Comparison of ENCODE assay signal across 8 cellular contexts in genomic region chr9:133701981-133702797, GRCh38. TPM values are rescaled to one million over a fixed set of nuclear protein-coding genes. Genes with fewer than 3 reads are reported as not detected.
A peak's percentile ranks its signal among the peaks of the same experiment; 100 is the strongest.
DNase-seq lines count a peak whose midpoint lies in the region; ATAC-seq and TF ChIP-seq lines count a peak whose summit lies in the region.

No MANE protein-coding gene starts in this region.

- H3K36me3 Mint-ChIP-seq in CD4-positive, alpha-beta T cell (ENCODE audit: low read depth) = peaks cover 7% of the 10 kb centered on the region
- H3K36me3 Mint-ChIP-seq in WTC11 (no peaks in the 10 kb centered on the region), chondrocyte (ENCODE audit: low read depth) (peaks cover 1% of the 10 kb centered on the region)
- H3K36me3 Mint-ChIP-seq in naive thymus-derived CD8-positive, alpha-beta T cell = peaks cover 0 to 2% (median 0%) of the 10 kb centered on the region in 3 donors

- POLR2A ChIA-PET in CD4-positive, alpha-beta T cell (lab: Charles Lee) = interaction anchor here (0.6 to 5.4 kb wide), 18 partner anchors 7 to 1461 kb away, joined by 3 to 104 read pairs (median 6); partner anchors contain the start of gene SETX
- POLR2A ChIA-PET in WTC11 (lab: Charles Lee) = no interaction called here
- POLR2A ChIA-PET in naive thymus-derived CD8-positive, alpha-beta T cell (lab: Charles Lee) = interaction anchor here (0.9 to 5.4 kb wide), 11 partner anchors 10 to 671 kb away, joined by 3 to 131 read pairs (median 3); partner anchors contain the start of genes FAM163B and GTF3C5

- intact Hi-C loops in CD4-positive, alpha-beta T cell (cut with DNase I, micrococcal nuclease) = loop anchor here in 1 of 2 experiments (1.0 to 2.0 kb wide), 3 partner anchors 19 to 45 kb away; no protein-coding TSS in a partner anchor

- peaks cover 85% of the 10 kb centered on the region for H3K4me1 Mint-ChIP-seq in CD4-positive, alpha-beta T cell (ENCODE audit: low read depth)
- H3K4me1 Mint-ChIP-seq in WTC11 (peaks cover 4% of the 10 kb centered on the region; the same call in 1 of the 2 replicates), chondrocyte (ENCODE audit: low read depth) (peaks cover 5% of the 10 kb centered on the region)
- peaks cover 21 to 60% (median 48%) of the 10 kb centered on the region in 4 donors for H3K4me1 Mint-ChIP-seq in naive thymus-derived CD8-positive, alpha-beta T cell

- H3K9me3 Mint-ChIP-seq in CD4-positive, alpha-beta T cell = no peaks in the 10 kb centered on the region
- H3K9me3 Mint-ChIP-seq in WTC11 (0 out of 2 replicates have a peak, but pooled peaks cover 4% of the 10 kb centered on the region), chondrocyte (ENCODE audit: low read depth) (peaks cover 5% of the 10 kb centered on the region)
- H3K9me3 Mint-ChIP-seq in naive thymus-derived CD8-positive, alpha-beta T cell = no peaks in the 10 kb centered on the region

- DNase-seq in CD4-positive, alpha-beta T cell = peak; percentile 60 to 79 (median 76)
- DNase-seq in WTC11 (ENCODE audit: low spot score) (peak; percentile 21), chondrocyte (ENCODE audit: low spot score) (peak; percentile 85), NCI-H2196 treated with DMSO at 0.1 percent for 48 hours (lab: John Stamatoyannopoulos, UW; ENCODE audit: unreplicated experiment) (no peak), NCI-H2196 (lab: John Stamatoyannopoulos, UW; ENCODE audit: unreplicated experiment) (no peak)
- DNase-seq in naive thymus-derived CD8-positive, alpha-beta T cell = peak; percentile 47 to 81 (median 60)

- peak overlapping the region; percentile 90 for H3K4me3 Mint-ChIP-seq in CD4-positive, alpha-beta T cell
- H3K4me3 Mint-ChIP-seq in WTC11 (no peak overlapping the region), chondrocyte (ENCODE audit: unreplicated experiment) (no peak overlapping the region)
- H3K4me3 Mint-ChIP-seq in naive thymus-derived CD8-positive, alpha-beta T cell = peak overlapping the region; percentile 81 to 92 (median 86)

- ATAC-seq in CD4-positive, alpha-beta T cell (ENCODE audit: poor library complexity) = peak; percentile 82
- ATAC-seq in WTC11 (peak; percentile 78), HG02884 (IDR thresholded peaks at IDR 0.05; ENCODE audit: unreplicated experiment) (no peak)
- peak; percentile 82 to 85 for ATAC-seq in naive thymus-derived CD8-positive, alpha-beta T cell

- H3K27me3 Mint-ChIP-seq in CD4-positive, alpha-beta T cell = no peaks in the 10 kb centered on the region
- H3K27me3 Mint-ChIP-seq in WTC11 (ENCODE audit: low read depth) = no peaks in the 10 kb centered on the region
- H3K27me3 Mint-ChIP-seq in chondrocyte (ENCODE audit: low read depth) = peaks cover 14% of the 10 kb centered on the region
- H3K27me3 Mint-ChIP-seq in naive thymus-derived CD8-positive, alpha-beta T cell = no peaks in the 10 kb centered on the region

- no peaks in the 10 kb centered on the region for H3K27me3 ChIP-seq in CD4-positive, alpha-beta T cell (ENCODE audit: control insufficient read depth, insufficient read depth, low read length)

- CTCF ChIA-PET in CD4-positive, alpha-beta T cell (lab: Charles Lee) = interaction anchor here (0.9 to 3.9 kb wide), 3 partner anchors 18 to 40 kb away, joined by 3 to 20 read pairs (median 5); no protein-coding TSS in a partner anchor
- CTCF ChIA-PET in WTC11 (lab: Charles Lee) = interaction anchor here (0.7 to 2.7 kb wide), 6 partner anchors 11 to 360 kb away, joined by 3 to 13 read pairs (median 4); no protein-coding TSS in a partner anchor

- H3K27ac Mint-ChIP-seq in CD4-positive, alpha-beta T cell = peak overlapping the region; percentile 98
- H3K27ac Mint-ChIP-seq in WTC11 = no peak overlapping the region
- H3K27ac Mint-ChIP-seq in chondrocyte (ENCODE audit: unreplicated experiment) = no peak overlapping the region
- H3K27ac Mint-ChIP-seq in naive thymus-derived CD8-positive, alpha-beta T cell = peak overlapping the region; percentile 91 to 98 (median 96)

- H3K27ac ChIP-seq in CD4-positive, alpha-beta T cell (ENCODE audit: low read depth, low read length) = peak overlapping the region; percentile 94
- peak overlapping the region; percentile 76 for H3K27ac ChIP-seq in temporal lobe (ENCODE audit: low read depth, low read length)

- no peaks in the 10 kb centered on the region for H3K9me3 ChIP-seq in CD4-positive, alpha-beta T cell (ENCODE audit: control insufficient read depth, low read length)

- no peak for TF ChIP-seq CTCF in CD4-positive, alpha-beta T cell (IDR thresholded peaks at IDR 0.05)
- TF ChIP-seq CTCF in WTC11 (IDR thresholded peaks at IDR 0.05) (no peak), chondrocyte (IDR thresholded peaks at IDR 0.05) (no peak)

TF ChIP-seq in WTC11, 78 proteins besides CTCF, POLR2A, EP300 and RAD21:
- no peak for TF ChIP-seq TEAD1 (CRISPR knock-in tag; IDR thresholded peaks at IDR 0.05)
- TF ChIP-seq MAX (CRISPR knock-in tag; IDR thresholded peaks at IDR 0.05) = 0 out of 2 replicates have a peak, but pooled peaks have one; percentile 36
- TF ChIP-seq SMAD4 (CRISPR knock-in tag; IDR thresholded peaks at IDR 0.05) = no peak
- TF ChIP-seq NR2C2 (CRISPR knock-in tag; IDR thresholded peaks at IDR 0.05) = no peak
- TF ChIP-seq E2F5 (CRISPR knock-in tag; IDR thresholded peaks at IDR 0.05) = no peak
TF ChIP-seq in WTC11: peak in this region for 1.

RNA-seq across cellular contexts. Expression of gene SARDH, which starts 36.0 kb away (rescaled TPM):
- 10 to 100 TPM; 17.7 to 18.5 TPM for total RNA-seq in CD4-positive, alpha-beta T cell
- 8.5 to 15.2 TPM (median 13.7 TPM) in 3 replicates for total RNA-seq in WTC11 (2021)
- 0.74 to 1.2 TPM in 2 of 3 replicates, not detected in the other for total RNA-seq in chondrocyte
- total RNA-seq in naive thymus-derived CD8-positive, alpha-beta T cell = 1 to 10 TPM; 5.0 to 8.7 TPM
- polyA plus RNA-seq in naive thymus-derived CD8-positive, alpha-beta T cell = 1 to 10 TPM; 1.7 to 2.7 (median 2.4) TPM
- total RNA-seq in temporal lobe = 2.2 TPM

Comparison
In these comparisons a context has a peak if more than half of its experiments do, and no peak if none do; other contexts are left out.
1. DNase-seq: peak in CD4-positive, alpha-beta T cell (10 of 10), WTC11 (single experiment), chondrocyte (single experiment) and naive thymus-derived CD8-positive, alpha-beta T cell (10 of 10); none in NCI-H2196 treated with DMSO at 0.1 percent for 48 hours (single experiment) and NCI-H2196 (single experiment).
2. H3K27ac Mint-ChIP-seq: peak in CD4-positive, alpha-beta T cell (single experiment) and naive thymus-derived CD8-positive, alpha-beta T cell (10 of 10); none in WTC11 (single experiment) and chondrocyte (single experiment).
3. H3K4me3 Mint-ChIP-seq: peak in CD4-positive, alpha-beta T cell (single experiment) and naive thymus-derived CD8-positive, alpha-beta T cell (10 of 10); none in WTC11 (single experiment) and chondrocyte (single experiment).